ENCODE assay signal across 8 cellular contexts in genomic region chr14:103716091-103716801, GRCh38. TPM values are rescaled to one million over a fixed set of nuclear protein-coding genes. Genes with fewer than 3 reads are reported as not detected.
A peak's percentile ranks its signal among the peaks of the same experiment; 100 is the strongest.
DNase-seq lines count a peak whose midpoint lies in the region; ATAC-seq and TF ChIP-seq lines count a peak whose summit lies in the region.

No MANE protein-coding gene starts in this region.

- H3K27me3 ChIP-seq in OCI-LY3 (ENCODE audit: low read depth, low read length) (no peaks in the 10 kb centered on the region), ectodermal cell (ENCODE audit: control insufficient read depth, insufficient read depth, low read length, poor library complexity, severe bottlenecking) (no peaks in the 10 kb centered on the region), vagina (no peaks in the 10 kb centered on the region)

- peaks cover 52% of the 10 kb centered on the region for H3K79me2 ChIP-seq in OCI-LY3 (ENCODE audit: low read length)

- no peak overlapping the region for H3K27ac ChIP-seq in OCI-LY3 (ENCODE audit: low read length)
- no peak overlapping the region for H3K27ac ChIP-seq in ectodermal cell (ENCODE audit: insufficient read depth, low read depth, low read length, poor library complexity, severe bottlenecking)
- peak overlapping the region; percentile 85 for H3K27ac ChIP-seq in vagina

- peak overlapping the region; percentile 86 for H3K4me2 ChIP-seq in OCI-LY3 (ENCODE audit: low read length)

- no peak overlapping the region for H2AFZ ChIP-seq in OCI-LY3 (ENCODE audit: low read depth, low read length)

- H3K9me3 ChIP-seq in OCI-LY3 (ENCODE audit: insufficient read depth, low read length) (no peaks in the 10 kb centered on the region), ectodermal cell (ENCODE audit: control insufficient read depth, low read length) (no peaks in the 10 kb centered on the region), mucosa of descending colon (no peaks in the 10 kb centered on the region), vagina (no peaks in the 10 kb centered on the region)

- H3K4me3 ChIP-seq in OCI-LY3 (ENCODE audit: low read length), result peak overlapping the region; percentile 87
- peak overlapping the region; percentile 75 for H3K4me3 ChIP-seq in ectodermal cell (ENCODE audit: insufficient read depth, low read depth, low read length)
- peak overlapping the region; percentile 78 for H3K4me3 ChIP-seq in mucosa of descending colon
- peak overlapping the region; percentile 92 to 94 for H3K4me3 ChIP-seq in vagina

- WGBS in ectodermal cell, 2 experiments, result 3 to 4% methylated on average over 72 of the region's 72 CpGs

- no peak for TF ChIP-seq CTCF in OCI-LY3 (IDR thresholded peaks at IDR 0.05; ENCODE audit: low read depth, low read length)
- no peak for TF ChIP-seq CTCF in mucosa of descending colon (IDR thresholded peaks at IDR 0.05)
- no peak for TF ChIP-seq CTCF in vagina (IDR thresholded peaks at IDR 0.05)

- H4K20me1 ChIP-seq in OCI-LY3 (ENCODE audit: insufficient read depth, low read length), result peaks cover 16% of the 10 kb centered on the region; the same call in 1 of the 2 replicates

- DNase-seq in D341Med (ENCODE audit: low spot score) (peak; percentile 74), mucosa of descending colon (peak; percentile 58 to 78 (median 76)), vagina (ENCODE audit: extremely low spot score in 2 of 2) (no peak), NCI-H1930 (lab: John Stamatoyannopoulos, UW) (no peak)

- intact Hi-C loops in mucosa of descending colon (cut with DNase I, micrococcal nuclease) (no loop called here), vagina (cut with DNase I) (no loop called here)

- H3K4me1 ChIP-seq in OCI-LY3 (ENCODE audit: low read length) (peaks cover 15% of the 10 kb centered on the region), ectodermal cell (ENCODE audit: control insufficient read depth, insufficient read depth, low read length) (peaks cover 16% of the 10 kb centered on the region), mucosa of descending colon (ENCODE audit: low read depth) (peaks cover 34% of the 10 kb centered on the region), vagina (peaks cover 77% of the 10 kb centered on the region)

- H3K9ac ChIP-seq in OCI-LY3 (ENCODE audit: low read length), result peak overlapping the region; percentile 59

- no peak for TF ChIP-seq POLR2A in vagina (IDR thresholded peaks at IDR 0.05)

- H3K36me3 ChIP-seq in OCI-LY3 (replicated peaks; ENCODE audit: low read depth, low read length) (peaks cover 6% of the 10 kb centered on the region), ectodermal cell (ENCODE audit: control insufficient read depth, insufficient read depth, low read length) (no peaks in the 10 kb centered on the region), mucosa of descending colon (ENCODE audit: low read depth) (peaks cover 4% of the 10 kb centered on the region), vagina (no peaks in the 10 kb centered on the region)

- ATAC-seq in GM21529 (IDR thresholded peaks at IDR 0.05; ENCODE audit: unreplicated experiment), result peak; percentile 6
- ATAC-seq in mucosa of descending colon, result peak; percentile 3
- no peak for ATAC-seq in HG03175 (IDR thresholded peaks at IDR 0.05; ENCODE audit: unreplicated experiment)

RNA-seq across cellular contexts. Expression of gene ZFYVE21, which starts 0.6 kb away (rescaled TPM):
- 46.5 TPM for polyA plus RNA-seq in ectodermal cell (2013, experiment 1 of 4)
- polyA plus RNA-seq in ectodermal cell (2013, experiment 2 of 4), result 34.5 TPM
- 36.5 TPM for polyA plus RNA-seq in ectodermal cell (2013, experiment 3 of 4)
- polyA plus RNA-seq in ectodermal cell (2013, experiment 4 of 4), result 43.4 TPM
- 10 to 100 TPM; 49.9 to 67.1 (median 60.9) TPM for total RNA-seq in mucosa of descending colon
- total RNA-seq in vagina, result 172 TPM

RNA-seq across cellular contexts. Expression of gene XRCC3, which starts 1.0 kb away (rescaled TPM):
- 35.0 TPM for polyA plus RNA-seq in ectodermal cell (2013, experiment 1 of 4)
- 38.8 TPM for polyA plus RNA-seq in ectodermal cell (2013, experiment 2 of 4)
- 26.6 TPM for polyA plus RNA-seq in ectodermal cell (2013, experiment 3 of 4)
- 31.2 TPM for polyA plus RNA-seq in ectodermal cell (2013, experiment 4 of 4)
- 10 to 100 TPM in 2 of 3 donors, 1 to 10 TPM in 1; 7.7 to 17.8 (median 11.0) TPM for total RNA-seq in mucosa of descending colon
- total RNA-seq in vagina, result 6.9 TPM

Comparison
In these comparisons a context has a peak if more than half of its experiments do, and no peak if none do; other contexts are left out.
1. DNase-seq: peak in D341Med (single experiment) and mucosa of descending colon (3 of 3); none in vagina (0 of 2) and NCI-H1930 (0 of 2).
2. Peak in every context shown above with its lines, with median percentiles within 50 percentile points of each other: H3K4me3 ChIP-seq.